In the genomic region with DNA sequence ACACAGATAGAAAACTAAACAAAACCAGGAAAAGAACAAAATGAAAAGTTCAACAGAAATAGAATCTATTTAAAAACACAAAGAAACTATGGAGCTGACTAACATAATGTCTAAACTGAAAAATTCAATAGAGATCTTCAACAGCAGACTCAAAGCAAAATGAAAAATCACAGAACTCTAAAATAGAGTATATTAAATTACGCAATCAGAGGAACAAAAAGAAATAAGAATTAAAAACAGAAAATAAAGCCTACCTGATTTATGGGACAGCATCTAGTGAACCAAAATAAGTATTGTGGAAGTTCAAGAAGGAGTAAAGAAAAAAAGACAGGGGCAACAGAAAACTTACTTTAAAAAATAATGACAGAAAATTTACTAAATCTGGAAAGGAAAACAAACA, we compare ENCODE assay signal across 24 cellular contexts.
"Had no signal": no experiment of that assay in that cellular context is flagged by ENCODE, and none has a peak within 500 bp of the region (broad histone marks: within the 10 kb centered on the region; RNA-seq: fewer than 3 reads in every experiment).

No MANE protein-coding gene starts in this region.

- H3K4me1 ChIP-seq: esophagus muscularis mucosa, foreskin keratinocyte, gastroesophageal sphincter, heart left ventricle, left lung, lower lobe of right lung had no signal

- H3K9me3 ChIP-seq: lower lobe of right lung, mucosa of descending colon had no signal

- H2AFZ ChIP-seq: hepatocyte had no signal

- FAIRE-seq: colon, endothelial cell of umbilical vein, frontal cortex, kidney had no signal

- H3K79me2 ChIP-seq: hepatocyte had no signal

- DNase-seq: dermis blood vessel endothelial cell; dorsolateral prefrontal cortex; effector CD4-positive, alpha-beta T cell; effector memory CD4-positive, alpha-beta T cell; foreskin keratinocyte; heart left ventricle; hypothalamus; immature natural killer cell; islet precursor cell; kidney; kidney glomerular epithelial cell; left lung; left ventricle myocardium superior; lower lobe of right lung; mesenchymal stem cell; mucosa of descending colon; naive B cell had no signal

- ATAC-seq: foreskin keratinocyte, gastroesophageal sphincter, heart left ventricle, left lung, left ventricle myocardium superior, lower lobe of right lung, mucosa of descending colon had no signal

- H3K27me3 ChIP-seq: esophagus muscularis mucosa, gastroesophageal sphincter, heart left ventricle, hepatocyte, left lung had no signal

- H3K27ac ChIP-seq: coronary artery, dorsolateral prefrontal cortex, esophagus muscularis mucosa, foreskin keratinocyte, gastroesophageal sphincter, heart left ventricle, hepatocyte, left lung, lower lobe of right lung had no signal

- H3K36me3 ChIP-seq: esophagus muscularis mucosa, gastroesophageal sphincter, heart left ventricle, left lung, lower lobe of right lung had no signal

- H3K4me2 ChIP-seq: hepatocyte had no signal

- H3K4me3 ChIP-seq: coronary artery, dorsolateral prefrontal cortex, esophagus muscularis mucosa, gastroesophageal sphincter, heart left ventricle, hepatocyte, left lung, lower lobe of right lung, mucosa of descending colon had no signal
